ENCODE assay signal across 14 cellular contexts in genomic region chr6:35734319-35734718, GRCh38. TPM values are rescaled to one million over a fixed set of nuclear protein-coding genes. Genes with fewer than 3 reads are reported as not detected.
DNase-seq lines count a peak whose midpoint lies in the region; ATAC-seq and TF ChIP-seq lines count a peak whose summit lies in the region.
"Not testable (repeated sequence)": the region's sequence is repeated elsewhere in the genome, so short reads cannot be mapped to it uniquely, and the experiment has no call there.
"Had no signal": no experiment of that assay in that cellular context is flagged by ENCODE, and none has a peak within 500 bp of the region (broad histone marks: within the 10 kb centered on the region; RNA-seq: fewer than 3 reads in every experiment).

No MANE protein-coding gene starts in this region.

- H3K79me1 ChIP-seq in mesenchymal stem cell (replicated peaks; ENCODE audit: low read length, poor library complexity, severe bottlenecking), result not testable (repeated sequence)

- not testable (repeated sequence) for H2AK5ac ChIP-seq in mesenchymal stem cell (ENCODE audit: low read length, severe bottlenecking)

- peak overlapping the region; percentile 66 to 91 for H2BK12ac ChIP-seq in mesenchymal stem cell (ENCODE audit: low read length in 2 of 2)

- not testable (repeated sequence) for H3K4ac ChIP-seq in mesenchymal stem cell (ENCODE audit: low read depth in 1 of 2, low read length in 2 of 2)

- not testable (repeated sequence) for H3K23ac ChIP-seq in mesenchymal stem cell (ENCODE audit: low read length in 2 of 2)

- H3K18ac ChIP-seq in mesenchymal stem cell (ENCODE audit: low read depth in 1 of 2, low read length in 2 of 2), result not testable (repeated sequence)

- CTCF ChIA-PET in HEK293 (lab: Yijun Ruan, JAX), result interaction anchor here (0.6 to 4.2 kb wide), 10 partner anchors 23 to 361 kb away, joined by 3 to 39 read pairs (median 4); no protein-coding TSS in a partner anchor

- not testable (repeated sequence) for H3K4me3 Mint-ChIP-seq in activated naive CD8-positive, alpha-beta T cell

- peak overlapping the region; percentile 46 for H3K27ac Mint-ChIP-seq in activated naive CD8-positive, alpha-beta T cell

- not testable (repeated sequence) for H3K4me3 ChIP-seq in HEK293 (ENCODE audit: low read depth, low read length); coronary artery; gastroesophageal sphincter; mesenchymal stem cell (ENCODE audit: insufficient read depth in 1 of 2, low read depth in 1 of 2, low read length in 2 of 2); gastrocnemius medialis; thyroid gland (replicated peaks in 1 of 3); uterus

- not testable (repeated sequence) for H3K14ac ChIP-seq in mesenchymal stem cell (ENCODE audit: low read length in 2 of 2)

- intact Hi-C loops in gastrocnemius medialis (cut with DNase I; ENCODE audit: low total_unique reads) (loop anchor here (5.0 to 10.0 kb wide), 2 partner anchors 392 to 470 kb away; partner anchors contain the start of gene PPARD), uterus (cut with DNase I; ENCODE audit: low total_unique reads) (loop anchor here (5.0 kb wide), 1 partner anchor 132 kb away; no protein-coding TSS in a partner anchor)
- intact Hi-C loops in thyroid gland (cut with DNase I), result not testable (repeated sequence)

- H4K8ac ChIP-seq in mesenchymal stem cell (ENCODE audit: low read length), result not testable (repeated sequence)

- 90 to 100% methylated on average over 2 to 6 of the region's 12 CpGs for WGBS in gastroesophageal sphincter (ENCODE audit: low coverage in 1 of 2), 2 donors
- WGBS in mesenchymal stem cell, result 96% methylated on average over 11 of the region's 12 CpGs
- 96 to 97% methylated on average over 12 of the region's 12 CpGs for WGBS in thyroid gland, 2 donors

- H3K27ac ChIP-seq in HEK293 (ENCODE audit: extremely low read depth, low read depth, low read length); mesenchymal stem cell (ENCODE audit: low read length, poor library complexity, severe bottlenecking): not testable (repeated sequence)
- peak overlapping the region; percentile 100 for H3K27ac ChIP-seq in coronary artery
- H3K27ac ChIP-seq in gastroesophageal sphincter, result peak overlapping the region in 3 of 4 donors; percentile 94 to 100 (median 98)
- H3K27ac ChIP-seq in gastrocnemius medialis, result peak overlapping the region; percentile 99 to 100 (median 100)
- peak overlapping the region in 2 of 3 donors; percentile 99 to 100 for H3K27ac ChIP-seq in thyroid gland
- peak overlapping the region; percentile 98 to 100 for H3K27ac ChIP-seq in uterus

- not testable (repeated sequence) for TF ChIP-seq CTCF in HEK293 (tag by site-specific recombination; IDR thresholded peaks at IDR 0.05); coronary artery (IDR thresholded peaks at IDR 0.05); gastroesophageal sphincter (IDR thresholded peaks at IDR 0.05); gastrocnemius medialis (IDR thresholded peaks at IDR 0.05 in 4 of 5, conservative IDR thresholded peaks at IDR 0.05 in 1 of 5); thyroid gland (IDR thresholded peaks at IDR 0.05); uterus (IDR thresholded peaks at IDR 0.05)

- in situ Hi-C loops in gastrocnemius medialis (cut with MboI; ENCODE audit: low sequenced_read_pairs in 4 of 4), result loop anchor here in 2 of 4 donors (10.0 kb wide), 2 partner anchors 140 to 150 kb away; no protein-coding TSS in a partner anchor

- not testable (repeated sequence) for H3K9ac ChIP-seq in mesenchymal stem cell (ENCODE audit: low read length)

- ATAC-seq in gastroesophageal sphincter, gastrocnemius medialis: not testable (repeated sequence)

- H2BK15ac ChIP-seq in mesenchymal stem cell (ENCODE audit: low read depth, poor library complexity, severe bottlenecking), result not testable (repeated sequence)

- H3K9me3 Mint-ChIP-seq in activated naive CD8-positive, alpha-beta T cell (ENCODE audit: low read depth), result not testable (repeated sequence)

- not testable (repeated sequence) for H2BK5ac ChIP-seq in mesenchymal stem cell (ENCODE audit: low read depth, low read length, poor library complexity, severe bottlenecking)

- not testable (repeated sequence) for DNase-seq in coronary artery (ENCODE audit: low spot score); mesenchymal stem cell; gastrocnemius medialis; thyroid gland; uterus

- not testable (repeated sequence) for H2AFZ ChIP-seq in mesenchymal stem cell (ENCODE audit: low read depth, low read length)

- H3K4me2 ChIP-seq in mesenchymal stem cell (ENCODE audit: low read length, poor library complexity, severe bottlenecking), result not testable (repeated sequence)

- TF ChIP-seq POLR2A in gastroesophageal sphincter (IDR thresholded peaks at IDR 0.05); gastrocnemius medialis (IDR thresholded peaks at IDR 0.05); thyroid gland (IDR thresholded peaks at IDR 0.05); uterus (IDR thresholded peaks at IDR 0.05): not testable (repeated sequence)

- not testable (repeated sequence) for H3K4me1 ChIP-seq in HEK293 (ENCODE audit: control insufficient read depth, insufficient read depth, low read length); mesenchymal stem cell (ENCODE audit: control insufficient read depth, insufficient read depth, low read depth, low read length)
- peaks cover 20 to 77% (median 37%) of the 10 kb centered on the region in 3 donors for H3K4me1 ChIP-seq in gastroesophageal sphincter
- H3K4me1 ChIP-seq in gastrocnemius medialis, result peaks cover 49 to 57% of the 10 kb centered on the region in 2 donors
- peaks cover 39 to 57% of the 10 kb centered on the region in 2 donors for H3K4me1 ChIP-seq in thyroid gland
- H3K4me1 ChIP-seq in uterus, result peaks cover 14 to 18% of the 10 kb centered on the region in 2 donors

- not testable (repeated sequence) for H3K27me3 ChIP-seq in gastroesophageal sphincter; mesenchymal stem cell (ENCODE audit: control insufficient read depth in 1 of 2, insufficient read depth in 1 of 2, low read length in 2 of 2); gastrocnemius medialis; thyroid gland; uterus

- not testable (repeated sequence) for H3K36me3 Mint-ChIP-seq in activated naive CD8-positive, alpha-beta T cell

- not testable (repeated sequence) for TF ChIP-seq EP300 in gastroesophageal sphincter (IDR thresholded peaks at IDR 0.05)

- not testable (repeated sequence) for H3K9me3 ChIP-seq in HEK293 (ENCODE audit: control insufficient read depth, insufficient read depth, low read depth, low read length); gastroesophageal sphincter; mesenchymal stem cell (ENCODE audit: control insufficient read depth, low read length); gastrocnemius medialis; thyroid gland; uterus

- not testable (repeated sequence) for H4K91ac ChIP-seq in mesenchymal stem cell (ENCODE audit: low read length)

- H3K4me1 Mint-ChIP-seq in activated naive CD8-positive, alpha-beta T cell (ENCODE audit: low read depth), result peaks cover 64% of the 10 kb centered on the region

- H3K27me3 Mint-ChIP-seq in activated naive CD8-positive, alpha-beta T cell, result not testable (repeated sequence)

- H2BK120ac ChIP-seq in mesenchymal stem cell (ENCODE audit: low read depth, low read length), result peak overlapping the region; percentile 43

- not testable (repeated sequence) for H3K36me3 ChIP-seq in HEK293 (ENCODE audit: control insufficient read depth in 2 of 2, insufficient read depth in 1 of 2, low read length in 2 of 2); gastroesophageal sphincter; mesenchymal stem cell (ENCODE audit: control insufficient read depth in 1 of 2, insufficient read depth in 2 of 2, low read depth in 1 of 2, low read length in 2 of 2); gastrocnemius medialis; thyroid gland; uterus

- POLR2A ChIA-PET in HEK293 (lab: Yijun Ruan, JAX), result interaction anchor here (1.7 kb wide), 1 partner anchor 143 kb away, joined by 3 read pairs; no protein-coding TSS in a partner anchor

TF ChIP-seq in HEK293, 187 proteins besides CTCF, POLR2A, EP300 and RAD21 (continues in another document):
- 0 out of 2 replicates have a peak, but pooled peaks have one; percentile 40 for TF ChIP-seq ZBTB8A (tag by site-specific recombination; IDR thresholded peaks at IDR 0.05)

RNA-seq across cellular contexts. Expression of gene ARMC12, which starts 2.5 kb away (rescaled TPM):
- total RNA-seq in gastroesophageal sphincter, result 1 to 10 TPM in 1 of 4 donors, under 1 TPM in 1, not detected in 2; 0.54 to 1.5 TPM
- 0.39 TPM for polyA plus RNA-seq in mesenchymal stem cell (2013, experiment 1 of 2)
- polyA plus RNA-seq in mesenchymal stem cell (2013, experiment 2 of 2), result 0.37 TPM
- total RNA-seq in gastrocnemius medialis, result 1 to 10 TPM in 1 of 4 donors, not detected in 3; 6.2 TPM
- 1 to 10 TPM in 3 of 4 donors, under 1 TPM in 1; 0.40 to 2.4 (median 1.4) TPM for total RNA-seq in thyroid gland
- 1 to 10 TPM in 2 of 4 donors, not detected in 2; 1.6 TPM for total RNA-seq in uterus
- total RNA-seq: Calu3, Right ventricle myocardium inferior, SJCRH30 had no signal
- polyA plus RNA-seq: CD14-positive monocyte had no signal

RNA-seq across cellular contexts. Expression of gene CLPSL2, which starts 42.1 kb away (rescaled TPM):
- total RNA-seq in gastroesophageal sphincter (not detected), gastrocnemius medialis (not detected), thyroid gland (not detected), uterus (not detected)
- polyA plus RNA-seq in mesenchymal stem cell (2013, experiment 1 of 2), result not detected
- polyA plus RNA-seq in mesenchymal stem cell (2013, experiment 2 of 2), result not detected
- total RNA-seq: A673, Calu3, Right ventricle myocardium inferior, SJCRH30 had no signal
- polyA plus RNA-seq: CD14-positive monocyte had no signal

RNA-seq across cellular contexts. Expression of gene FKBP5, which starts 45.6 kb away (rescaled TPM):
- total RNA-seq in gastroesophageal sphincter (100 to 1,000 TPM; 453 to 676 (median 478) TPM), gastrocnemius medialis (1,000 to 10,000 TPM in 2 of 4 donors, 100 to 1,000 TPM in 2; 665 to 1,753 (median 1,205) TPM), thyroid gland (100 to 1,000 TPM; 239 to 600 (median 253) TPM), uterus (100 to 1,000 TPM in 2 of 4 donors, 10 to 100 TPM in 2; 35.1 to 197 (median 84.5) TPM)
- polyA plus RNA-seq in mesenchymal stem cell (2013, experiment 1 of 2), result 112 TPM
- polyA plus RNA-seq in mesenchymal stem cell (2013, experiment 2 of 2), result 113 TPM
- total RNA-seq: SJCRH30 had no signal

RNA-seq across cellular contexts. Expression of gene CLPSL1, which starts 46.5 kb away (rescaled TPM):
- total RNA-seq in gastroesophageal sphincter (not detected), gastrocnemius medialis (not detected), thyroid gland (not detected), uterus (not detected)
- not detected for polyA plus RNA-seq in mesenchymal stem cell (2013, experiment 1 of 2)
- polyA plus RNA-seq in mesenchymal stem cell (2013, experiment 2 of 2), result not detected
- total RNA-seq: A673, Calu3, GM23338, Right ventricle myocardium inferior, SJCRH30 had no signal
- polyA plus RNA-seq: CD14-positive monocyte, GM23338 had no signal
